In genomic region chr1:234479310-234479559, GRCh38 we compare ENCODE assay signal across 1 cellular context.
TF ChIP-seq lines count a peak whose summit lies in the region.

No MANE protein-coding gene starts in this region.

TF ChIP-seq in H1, 55 proteins besides CTCF, POLR2A, EP300 and RAD21 (continued from another document):
- no peak for TF ChIP-seq USF2 (IDR thresholded peaks at IDR 0.05; ENCODE audit: low read length)
- no peak for TF ChIP-seq CTBP2 (IDR thresholded peaks at IDR 0.05; ENCODE audit: borderline replicate concordance, insufficient read depth, insufficient read length, low read length)
- no peak for TF ChIP-seq KDM4A (IDR thresholded peaks at IDR 0.05; ENCODE audit: low read depth, low read length, severe bottlenecking)
- TF ChIP-seq SRF (IDR thresholded peaks at IDR 0.05; ENCODE audit: low read depth, low read length), result no peak
- no peak for TF ChIP-seq SAP30 (IDR thresholded peaks at IDR 0.05; ENCODE audit: insufficient read depth, insufficient replicate concordance, low read length)
- TF ChIP-seq POLR2AphosphoS5 (IDR thresholded peaks at IDR 0.05; ENCODE audit: low read depth, low read length), result no peak
- no peak for TF ChIP-seq ZNF274 (IDR thresholded peaks at IDR 0.05; ENCODE audit: borderline replicate concordance, extremely low read depth, low read length)
- TF ChIP-seq RBBP5 (IDR thresholded peaks at IDR 0.05; ENCODE audit: borderline replicate concordance, low read depth, low read length), result no peak
- TF ChIP-seq CHD1 (IDR thresholded peaks at IDR 0.05; ENCODE audit: low read depth, low read length), result no peak
- no peak for TF ChIP-seq ASH2L (IDR thresholded peaks at IDR 0.05; ENCODE audit: low read length)
- TF ChIP-seq HDAC6 (IDR thresholded peaks at IDR 0.05; ENCODE audit: low read depth, low read length), result no peak
- TF ChIP-seq CEBPB (IDR thresholded peaks at IDR 0.05; ENCODE audit: low read depth, low read length), result no peak
- TF ChIP-seq TCF12 (IDR thresholded peaks at IDR 0.05; ENCODE audit: low read depth, low read length), result no peak
- TF ChIP-seq CBX8 (IDR thresholded peaks at IDR 0.05; ENCODE audit: borderline replicate concordance, low read depth, low read length), result no peak
